In genomic region chr7:24922099-24922773, GRCh38 we compare ENCODE assay signal across 15 cellular contexts. TPM values are rescaled to one million over a fixed set of nuclear protein-coding genes. Genes with fewer than 3 reads are reported as not detected.
A peak's percentile ranks its signal among the peaks of the same experiment; 100 is the strongest.
DNase-seq lines count a peak whose midpoint lies in the region; ATAC-seq and TF ChIP-seq lines count a peak whose summit lies in the region.
"Had no signal": no experiment of that assay in that cellular context is flagged by ENCODE, and none has a peak within 500 bp of the region (broad histone marks: within the 10 kb centered on the region; RNA-seq: fewer than 3 reads in every experiment).

No MANE protein-coding gene starts in this region.

- intact Hi-C loops in psoas muscle (cut with DNase I) (no loop called here), dorsolateral prefrontal cortex (cut with DNase I) (no loop called here), left lung (cut with DNase I) (no loop called here)

- H3K4me1 Mint-ChIP-seq in T-helper 1 cell treated with Interleukin-12 subunit alpha and Interleukin-12 subunit beta and Interleukin-4 antibody, amounts not matched to agents 30 μg/mL and 1 μg/mL, for 36 hours (ENCODE audit: low read depth) = peaks cover 85% of the 10 kb centered on the region

- H3K9me3 ChIP-seq in psoas muscle (no peaks in the 10 kb centered on the region), left lung (no peaks in the 10 kb centered on the region)
- H3K9me3 ChIP-seq: ovary, upper lobe of left lung had no signal

- peak overlapping the region; percentile 86 for H3K27ac Mint-ChIP-seq in T-helper 1 cell treated with Interleukin-12 subunit alpha and Interleukin-12 subunit beta and Interleukin-4 antibody, amounts not matched to agents 30 μg/mL and 1 μg/mL, for 36 hours

- no peaks in the 10 kb centered on the region for H3K9me3 Mint-ChIP-seq in T-helper 1 cell treated with Interleukin-12 subunit alpha and Interleukin-12 subunit beta and Interleukin-4 antibody, amounts not matched to agents 30 μg/mL and 1 μg/mL, for 36 hours

- ATAC-seq in psoas muscle (peak in 3 of 4 donors; percentile 40 to 54 (median 50)), GM21723 (IDR thresholded peaks at IDR 0.05; ENCODE audit: unreplicated experiment) (no peak), left lung (no peak)
- ATAC-seq: HCT116 had no signal

- no peak overlapping the region for H3K27ac ChIP-seq in psoas muscle
- peak overlapping the region in 6 of 59 donors; percentile 7 to 50 (median 17) for H3K27ac ChIP-seq in dorsolateral prefrontal cortex
- H3K27ac ChIP-seq in left lung = peak overlapping the region in 1 of 2 donors; percentile 14
- H3K27ac ChIP-seq: ovary had no signal

- DNase-seq in T-helper 1 cell = no peak
- peak; percentile 38 for DNase-seq in RPMI7951 (ENCODE audit: low read depth)
- peak; percentile 83 for DNase-seq in fibroblast of gingiva (ENCODE audit: low read depth)
- DNase-seq in psoas muscle = no peak
- no peak for DNase-seq in dorsolateral prefrontal cortex
- no peak for DNase-seq in left lung
- DNase-seq: 8988T; activated CD4-positive, alpha-beta T cell treated with anti-CD3 and anti-CD28 coated beads for 48 hours; NCI-H2227 treated with DMSO at 0.1 percent for 48 hours; ovary; SHP77; upper lobe of left lung had no signal

- no peak overlapping the region for H3K4me3 ChIP-seq in psoas muscle
- no peak overlapping the region for H3K4me3 ChIP-seq in dorsolateral prefrontal cortex
- no peak overlapping the region for H3K4me3 ChIP-seq in left lung
- H3K4me3 ChIP-seq: ovary, upper lobe of left lung had no signal

- no peaks in the 10 kb centered on the region for H3K27me3 ChIP-seq in psoas muscle (ENCODE audit: insufficient read depth in 3 of 3, low read length in 2 of 3)
- no peaks in the 10 kb centered on the region for H3K27me3 ChIP-seq in dorsolateral prefrontal cortex
- no peaks in the 10 kb centered on the region for H3K27me3 ChIP-seq in left lung
- H3K27me3 ChIP-seq: ovary, upper lobe of left lung had no signal

- peak overlapping the region; percentile 22 for H3K4me3 Mint-ChIP-seq in T-helper 1 cell treated with Interleukin-12 subunit alpha and Interleukin-12 subunit beta and Interleukin-4 antibody, amounts not matched to agents 30 μg/mL and 1 μg/mL, for 36 hours

- H3K36me3 ChIP-seq in psoas muscle (ENCODE audit: insufficient read depth in 1 of 2, low read depth in 1 of 2) = no peaks in the 10 kb centered on the region
- no peaks in the 10 kb centered on the region for H3K36me3 ChIP-seq in left lung
- H3K36me3 ChIP-seq: ovary, upper lobe of left lung had no signal

- H3K27me3 Mint-ChIP-seq in T-helper 1 cell treated with Interleukin-12 subunit alpha and Interleukin-12 subunit beta and Interleukin-4 antibody, amounts not matched to agents 30 μg/mL and 1 μg/mL, for 36 hours (ENCODE audit: low read depth) = no peaks in the 10 kb centered on the region

- TF ChIP-seq CTCF in psoas muscle (IDR thresholded peaks at IDR 0.05) = no peak
- TF ChIP-seq CTCF in dorsolateral prefrontal cortex (IDR thresholded peaks at IDR 0.05 in 54 of 56, conservative IDR thresholded peaks at IDR 0.05 in 2 of 56; ENCODE audit: low read depth in 1 of 56, partially characterized antibody in 56 of 56) = no peak
- TF ChIP-seq CTCF in left lung (IDR thresholded peaks at IDR 0.05) = no peak

- WGBS in psoas muscle, 3 donors = 52 to 67% (median 58%) methylated on average over 5 of the region's 5 CpGs

- peaks cover 9% of the 10 kb centered on the region for H3K36me3 Mint-ChIP-seq in T-helper 1 cell treated with Interleukin-12 subunit alpha and Interleukin-12 subunit beta and Interleukin-4 antibody, amounts not matched to agents 30 μg/mL and 1 μg/mL, for 36 hours (ENCODE audit: low read depth)

- H3K4me1 ChIP-seq in psoas muscle (peaks cover 24% of the 10 kb centered on the region), left lung (peaks cover 6 to 7% of the 10 kb centered on the region in 2 donors)

RNA-seq across cellular contexts. Expression of gene OSBPL3, which starts 57.7 kb away (rescaled TPM):
- 35.0 and 39.4 TPM in 2 replicates for total RNA-seq in RPMI7951 (2014; rRNA removed; shearing (Covaris generic))
- total RNA-seq in psoas muscle (1 to 10 TPM; 1.9 to 8.7 (median 3.8) TPM), dorsolateral prefrontal cortex (10 to 100 TPM; 13.5 to 49.3 (median 28.3) TPM), left lung (10 to 100 TPM; 21.4 to 30.5 TPM)
- 1 to 10 TPM; 4.2 to 6.2 (median 5.3) TPM for polyA plus RNA-seq in psoas muscle

Comparison
In these comparisons a context has a peak if more than half of its experiments do, and no peak if none do; other contexts are left out.
1. DNase-seq: peak in RPMI7951 (single experiment) and fibroblast of gingiva (single experiment); none in T-helper 1 cell (0 of 5), psoas muscle (0 of 2), dorsolateral prefrontal cortex (0 of 10) and left lung (0 of 2).
2. ATAC-seq: peak in psoas muscle (3 of 4); none in GM21723 (single experiment) and left lung (single experiment).